ENCODE assay signal across 8 cellular contexts in the genomic region with DNA sequence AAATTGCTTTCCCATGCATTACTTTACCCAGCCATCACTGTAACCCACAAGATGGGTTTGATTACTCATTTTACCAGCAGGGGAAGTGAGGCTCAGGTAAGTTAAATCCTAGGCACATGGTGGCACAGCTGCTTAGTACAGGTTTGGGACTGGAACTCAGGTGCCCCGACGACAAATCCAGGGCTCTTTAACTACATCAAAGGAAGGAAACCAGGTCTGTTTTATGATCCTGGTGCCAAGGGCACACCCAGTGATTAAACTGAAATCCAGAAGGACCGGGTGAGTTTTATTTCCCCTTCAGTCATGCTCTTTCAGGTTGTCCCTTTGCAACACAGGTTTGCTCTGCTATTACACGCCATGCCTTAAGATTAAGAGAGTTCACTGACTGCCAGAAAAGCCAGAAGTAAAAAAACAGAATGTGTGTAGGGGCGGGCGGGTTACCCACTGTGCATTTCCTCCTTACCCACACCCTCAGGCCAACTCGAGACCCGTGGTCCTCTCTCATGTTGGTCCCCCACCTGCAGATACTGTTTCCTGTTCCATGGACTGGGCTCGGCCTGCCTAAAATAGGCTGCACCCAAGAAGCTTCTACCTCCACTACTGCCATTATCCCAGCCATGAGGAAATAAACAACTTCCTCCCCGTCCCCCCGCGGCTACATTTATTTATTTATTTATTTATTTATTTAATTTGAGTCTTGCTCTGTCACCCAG. TPM values are rescaled to one million over a fixed set of nuclear protein-coding genes. Genes with fewer than 3 reads are reported as not detected.
DNase-seq lines count a peak whose midpoint lies in the region; ATAC-seq and TF ChIP-seq lines count a peak whose summit lies in the region.

No MANE protein-coding gene starts in this region.

- no peaks in the 10 kb centered on the region for H3K36me3 ChIP-seq in suprapubic skin

- no peak for TF ChIP-seq EP300 in suprapubic skin (IDR thresholded peaks at IDR 0.05)

- H3K9me3 Mint-ChIP-seq in activated T-cell treated with anti-CD3 and anti-CD28 coated beads, Interleukin-2, amount 50 U/mL, for 4 hours, result no peaks in the 10 kb centered on the region

- TF ChIP-seq POLR2A in suprapubic skin (IDR thresholded peaks at IDR 0.05), result no peak

- H3K27me3 Mint-ChIP-seq in activated T-cell treated with anti-CD3 and anti-CD28 coated beads, Interleukin-2, amount 50 U/mL, for 4 hours (ENCODE audit: low read depth), result no peaks in the 10 kb centered on the region

- DNase-seq in NCI-H748 (lab: John Stamatoyannopoulos, UW; ENCODE audit: unreplicated experiment), result peak; percentile 82
- DNase-seq in NCI-H748 treated with DMSO at 0.1 percent for 48 hours (lab: John Stamatoyannopoulos, UW), result no peak
- peak; percentile 34 for DNase-seq in activated T-cell treated with anti-CD3 and anti-CD28 coated beads, Interleukin-2, amount 50 U/mL, for 4 hours
- DNase-seq in left colon, result peak; percentile 58 to 76
- DNase-seq in suprapubic skin (ENCODE audit: low spot score in 2 of 2), result no peak
- no peak for DNase-seq in NCI-H2227 treated with DMSO at 0.1 percent for 48 hours (lab: John Stamatoyannopoulos, UW)
- DNase-seq in KG1 (lab: John Stamatoyannopoulos, UW), result no peak

- peaks cover 46% of the 10 kb centered on the region for H3K4me1 ChIP-seq in suprapubic skin

- H3K9me3 ChIP-seq in suprapubic skin, result no peaks in the 10 kb centered on the region

- H3K4me1 Mint-ChIP-seq in activated T-cell treated with anti-CD3 and anti-CD28 coated beads, Interleukin-2, amount 50 U/mL, for 4 hours (ENCODE audit: low read depth), result peaks cover 32% of the 10 kb centered on the region

- peak overlapping the region; percentile 91 for H3K4me3 Mint-ChIP-seq in activated T-cell treated with anti-CD3 and anti-CD28 coated beads, Interleukin-2, amount 50 U/mL, for 4 hours

- peak overlapping the region; percentile 87 for H3K27ac ChIP-seq in suprapubic skin

- intact Hi-C loops in left colon (cut with DNase I, micrococcal nuclease), result loop anchor here in 1 of 2 donors (10.0 kb wide), 1 partner anchor 57 kb away; the partner anchor contains the start of gene KDM7A

- peak; percentile 7 to 15 for ATAC-seq in activated T-cell treated with anti-CD3 and anti-CD28 coated beads, Interleukin-2, amount 50 U/mL, for 4 hours
- ATAC-seq in left colon, result peak; percentile 55
- ATAC-seq in GM19467 (IDR thresholded peaks at IDR 0.05; ENCODE audit: unreplicated experiment), result no peak

- TF ChIP-seq CTCF in suprapubic skin (IDR thresholded peaks at IDR 0.05), result peak in 1 of 2 donors; percentile 16

- WGBS in suprapubic skin, result 36% methylated on average over 12 of the region's 12 CpGs

- no peaks in the 10 kb centered on the region for H3K36me3 Mint-ChIP-seq in activated T-cell treated with anti-CD3 and anti-CD28 coated beads, Interleukin-2, amount 50 U/mL, for 4 hours (ENCODE audit: insufficient read depth)

- H3K27me3 ChIP-seq in suprapubic skin, result no peaks in the 10 kb centered on the region

- H3K4me3 ChIP-seq in suprapubic skin, result peak overlapping the region; percentile 74

RNA-seq across cellular contexts. Expression of gene KDM7A, which starts 55.2 kb away (rescaled TPM):
- 1 to 10 TPM; 6.3 to 9.5 (median 7.4) TPM for total RNA-seq in activated T-cell treated with anti-CD3 and anti-CD28 coated beads, Interleukin-2, amount 50 U/mL, for 4 hours
- 10 to 100 TPM; 31.8 to 33.4 TPM for total RNA-seq in left colon
- 100 to 1,000 TPM in 1 of 4 donors, 10 to 100 TPM in 3; 29.0 to 104 (median 35.1) TPM for total RNA-seq in suprapubic skin

Comparison
In these comparisons a context has a peak if more than half of its experiments do, and no peak if none do; other contexts are left out.
1. DNase-seq: peak in NCI-H748 (single experiment), activated T-cell treated with anti-CD3 and anti-CD28 coated beads, Interleukin-2, amount 50 U/mL, for 4 hours (single experiment) and left colon (2 of 2); none in NCI-H748 treated with DMSO at 0.1 percent for 48 hours (single experiment), suprapubic skin (0 of 2), NCI-H2227 treated with DMSO at 0.1 percent for 48 hours (single experiment) and KG1 (single experiment).